ENCODE assay signal across 8 cellular contexts in genomic region chr6:29965873-29966601, GRCh38. TPM values are rescaled to one million over a fixed set of nuclear protein-coding genes. Genes with fewer than 3 reads are reported as not detected.
DNase-seq lines count a peak whose midpoint lies in the region; ATAC-seq lines count a peak whose summit lies in the region.

No MANE protein-coding gene starts in this region.

- peak; percentile 30 to 50 for ATAC-seq in activated naive CD4-positive, alpha-beta T cell treated with anti-CD3 and anti-CD28 coated beads, Interleukin-2, amount 50 U/mL, for 72 hours
- ATAC-seq in GM21529 (IDR thresholded peaks at IDR 0.05; ENCODE audit: unreplicated experiment), result no peak
- no peak for ATAC-seq in GM21737 (IDR thresholded peaks at IDR 0.05; ENCODE audit: unreplicated experiment)

- DNase-seq in EH (ENCODE audit: low read depth), result peak; percentile 48
- peak in 74 of 76 experiments; percentile 41 to 93 (median 84) for DNase-seq in HUDEP-2 (lab: John Stamatoyannopoulos, UW; ENCODE audit: unreplicated experiment in 76 of 76)
- DNase-seq in OCI-M1 (lab: John Stamatoyannopoulos, UW), result peak; percentile 88
- DNase-seq in activated naive CD4-positive, alpha-beta T cell treated with anti-CD3 and anti-CD28 coated beads, Interleukin-2, amount 50 U/mL, for 72 hours (ENCODE audit: low spot score in 2 of 2), result peak in 1 of 2 donors; percentile 39
- DNase-seq in glomerular visceral epithelial cell (ENCODE audit: extremely low spot score), result peak; percentile 94
- DNase-seq in nucleus accumbens (lab: John Stamatoyannopoulos, UW), result peak in 52 of 56 donors; percentile 6 to 84 (median 51)

- peaks cover 5 to 7% of the 10 kb centered on the region in 2 donors for H3K36me3 Mint-ChIP-seq in activated naive CD4-positive, alpha-beta T cell treated with anti-CD3 and anti-CD28 coated beads, Interleukin-2, amount 50 U/mL, for 72 hours

- H3K9me3 Mint-ChIP-seq in activated naive CD4-positive, alpha-beta T cell treated with anti-CD3 and anti-CD28 coated beads, Interleukin-2, amount 50 U/mL, for 72 hours, result no peaks in the 10 kb centered on the region

- H3K27ac Mint-ChIP-seq in activated naive CD4-positive, alpha-beta T cell treated with anti-CD3 and anti-CD28 coated beads, Interleukin-2, amount 50 U/mL, for 72 hours, result peak overlapping the region; percentile 81 to 95

RNA-seq across cellular contexts. Expression of gene HLA-A, which starts 23.7 kb away (rescaled TPM):
- total RNA-seq in activated naive CD4-positive, alpha-beta T cell treated with anti-CD3 and anti-CD28 coated beads, Interleukin-2, amount 50 U/mL, for 72 hours, result 1,000 to 10,000 TPM; 1,088 to 2,034 TPM

Comparison
In these comparisons a context has a peak if more than half of its experiments do, and no peak if none do; other contexts are left out.
1. ATAC-seq: peak in activated naive CD4-positive, alpha-beta T cell treated with anti-CD3 and anti-CD28 coated beads, Interleukin-2, amount 50 U/mL, for 72 hours (2 of 2); none in GM21529 (single experiment) and GM21737 (single experiment).